In genomic region chr3:44999782-45000181, GRCh38 we compare ENCODE assay signal across 21 cellular contexts. TPM values are rescaled to one million over a fixed set of nuclear protein-coding genes. Genes with fewer than 3 reads are reported as not detected.
DNase-seq lines count a peak whose midpoint lies in the region; ATAC-seq and TF ChIP-seq lines count a peak whose summit lies in the region.
"Had no signal": no experiment of that assay in that cellular context is flagged by ENCODE, and none has a peak within 500 bp of the region (broad histone marks: within the 10 kb centered on the region; RNA-seq: fewer than 3 reads in every experiment).

No MANE protein-coding gene starts in this region.

- H3K27ac ChIP-seq in left lung (no peak overlapping the region), spleen (peak overlapping the region in 7 of 8 donors; percentile 31 to 77 (median 61))
- H3K27ac ChIP-seq: BLaER1, RWPE1 had no signal

- 79 to 89% (median 86%) methylated on average over 2 of the region's 2 CpGs for WGBS in spleen, 5 donors

- peak; percentile 5 for DNase-seq in NCI-H2196 (lab: John Stamatoyannopoulos, UW; ENCODE audit: unreplicated experiment)
- no peak for DNase-seq in NCI-H2196 treated with DMSO at 0.1 percent for 48 hours (lab: John Stamatoyannopoulos, UW; ENCODE audit: unreplicated experiment)
- DNase-seq in T-cell, result no peak
- DNase-seq in left lung, result no peak
- DNase-seq in spleen, result no peak
- DNase-seq in erythroblast (lab: John Stamatoyannopoulos, UW), result no peak
- no peak for DNase-seq in nephron progenitor cell
- DNase-seq: EL, HFFc6, IMR-90, Karpas-422, MG63, NCI-H1092, NCI-H1694, NCI-H446, NCI-H748 treated with DMSO at 0.1 percent for 48 hours, PC-3 had no signal

- POLR2A ChIA-PET in T-cell (lab: Charles Lee), result interaction anchor here in 1 of 2 donors (0.6 kb wide), 1 partner anchor 24 kb away, joined by 4 read pairs; the partner anchor contains the start of genes EXOSC7 and ZDHHC3

- H3K4me3 ChIP-seq in left lung, result no peak overlapping the region
- H3K4me3 ChIP-seq in spleen, result no peak overlapping the region
- H3K4me3 ChIP-seq: BLaER1, MG63 had no signal

- H3K27me3 Mint-ChIP-seq in T-cell (no peaks in the 10 kb centered on the region), nephron progenitor cell (ENCODE audit: low read depth, poor library complexity) (no peaks in the 10 kb centered on the region)

- H3K4me3 Mint-ChIP-seq in T-cell, result no peak overlapping the region
- no peak overlapping the region for H3K4me3 Mint-ChIP-seq in nephron progenitor cell
- H3K4me3 Mint-ChIP-seq: HFFc6 had no signal

- H3K27ac Mint-ChIP-seq in T-cell, result peak overlapping the region; percentile 5 to 24
- H3K27ac Mint-ChIP-seq in nephron progenitor cell, result no peak overlapping the region
- H3K27ac Mint-ChIP-seq: HFFc6 had no signal

- H3K9me3 Mint-ChIP-seq in T-cell (peaks cover 0 to 2% (median 0%) of the 10 kb centered on the region in 3 donors), nephron progenitor cell (peaks cover 17% of the 10 kb centered on the region)
- H3K9me3 Mint-ChIP-seq: HFFc6 had no signal

- TF ChIP-seq CTCF in left lung (IDR thresholded peaks at IDR 0.05), result no peak
- TF ChIP-seq CTCF in spleen (IDR thresholded peaks at IDR 0.05 in 8 of 11, conservative IDR thresholded peaks at IDR 0.05 in 3 of 11), result no peak
- TF ChIP-seq CTCF in nephron progenitor cell (IDR thresholded peaks at IDR 0.05), result no peak

- H3K36me3 Mint-ChIP-seq in T-cell, result peaks cover 67% of the 10 kb centered on the region
- H3K36me3 Mint-ChIP-seq in nephron progenitor cell (ENCODE audit: low read depth), result peaks cover 70% of the 10 kb centered on the region

- H3K27me3 ChIP-seq in left lung (no peaks in the 10 kb centered on the region), spleen (replicated peaks in 1 of 7) (no peaks in the 10 kb centered on the region)
- H3K27me3 ChIP-seq: BLaER1, MG63 had no signal

- peaks cover 21 to 42% (median 35%) of the 10 kb centered on the region in 3 donors for H3K4me1 Mint-ChIP-seq in T-cell
- peaks cover 21% of the 10 kb centered on the region for H3K4me1 Mint-ChIP-seq in nephron progenitor cell

- H3K36me3 ChIP-seq in left lung, result peaks cover 0 to 76% of the 10 kb centered on the region in 2 donors
- H3K36me3 ChIP-seq in spleen, result peaks cover 0 to 100% (median 64%) of the 10 kb centered on the region in 6 donors

- intact Hi-C loops in left lung (cut with DNase I), result no loop called here
- intact Hi-C loops in spleen (cut with DNase I; ENCODE audit: low total_unique reads), result no loop called here

- TF ChIP-seq POLR2A in spleen (IDR thresholded peaks at IDR 0.05) (no peak), erythroblast (IDR thresholded peaks at IDR 0.05; ENCODE audit: low read length) (no peak)

- CTCF ChIA-PET in T-cell (lab: Charles Lee), result no interaction called here

- no peak for ATAC-seq in T-cell (replicated peaks in 1 of 4)
- peak; percentile 63 for ATAC-seq in left lung
- ATAC-seq in HG02678 (IDR thresholded peaks at IDR 0.05; ENCODE audit: unreplicated experiment), result no peak
- ATAC-seq: PC-3 had no signal

- H3K4me1 ChIP-seq in left lung (peaks cover 4 to 13% of the 10 kb centered on the region in 2 donors), spleen (no peaks in the 10 kb centered on the region)
- H3K4me1 ChIP-seq: BLaER1 had no signal

- H3K9me3 ChIP-seq in left lung (no peaks in the 10 kb centered on the region), spleen (peaks cover 0 to 8% (median 1%) of the 10 kb centered on the region in 8 donors)
- H3K9me3 ChIP-seq: MG63 had no signal

RNA-seq across cellular contexts. Expression of gene EXOSC7, which starts 23.7 kb away (rescaled TPM):
- total RNA-seq in T-cell (10 to 100 TPM; 27.7 to 44.3 (median 42.0) TPM), left lung (10 to 100 TPM; 33.2 to 34.8 TPM), spleen (10 to 100 TPM; 28.4 to 42.8 (median 33.6) TPM)
- polyA plus RNA-seq in spleen, result 10 to 100 TPM; 32.1 to 43.7 (median 43.1) TPM

RNA-seq across cellular contexts. Expression of gene ZDHHC3, which starts 23.8 kb away (rescaled TPM):
- total RNA-seq in T-cell, result 10 to 100 TPM; 38.8 to 53.9 (median 44.5) TPM
- 100 to 1,000 TPM in 1 of 2 donors, 10 to 100 TPM in 1; 86.8 to 129 TPM for total RNA-seq in left lung
- total RNA-seq in spleen, result 10 to 100 TPM; 57.3 to 79.2 (median 70.1) TPM
- polyA plus RNA-seq in spleen, result 10 to 100 TPM; 15.2 to 25.3 (median 17.4) TPM

RNA-seq across cellular contexts. Expression of gene CLEC3B, which starts 26.3 kb away (rescaled TPM):
- total RNA-seq in T-cell (1 to 10 TPM in 2 of 5 donors, under 1 TPM in 3; 0.55 to 1.6 (median 0.66) TPM), left lung (100 to 1,000 TPM in 1 of 2 donors, 10 to 100 TPM in 1; 74.0 to 102 TPM), spleen (100 to 1,000 TPM; 156 to 409 (median 295) TPM)
- polyA plus RNA-seq in spleen, result 100 to 1,000 TPM in 1 of 3 donors, 10 to 100 TPM in 2; 68.6 to 225 (median 91.3) TPM
- total RNA-seq: HT-29 had no signal

Comparison
In these comparisons a context has a peak if more than half of its experiments do, and no peak if none do; other contexts are left out.
1. H3K27ac ChIP-seq: peak in spleen (7 of 8); none in left lung (0 of 2).
2. RNA of gene CLEC3B, which starts 26.3 kb away (total RNA-seq): 156 to 409 TPM in spleen and 74.0 to 102 TPM in left lung; 0.55 to 1.6 TPM in T-cell; every median in the first group is over 10 times any median in the second.